ENCODE assay signal across 8 cellular contexts in the genomic region with DNA sequence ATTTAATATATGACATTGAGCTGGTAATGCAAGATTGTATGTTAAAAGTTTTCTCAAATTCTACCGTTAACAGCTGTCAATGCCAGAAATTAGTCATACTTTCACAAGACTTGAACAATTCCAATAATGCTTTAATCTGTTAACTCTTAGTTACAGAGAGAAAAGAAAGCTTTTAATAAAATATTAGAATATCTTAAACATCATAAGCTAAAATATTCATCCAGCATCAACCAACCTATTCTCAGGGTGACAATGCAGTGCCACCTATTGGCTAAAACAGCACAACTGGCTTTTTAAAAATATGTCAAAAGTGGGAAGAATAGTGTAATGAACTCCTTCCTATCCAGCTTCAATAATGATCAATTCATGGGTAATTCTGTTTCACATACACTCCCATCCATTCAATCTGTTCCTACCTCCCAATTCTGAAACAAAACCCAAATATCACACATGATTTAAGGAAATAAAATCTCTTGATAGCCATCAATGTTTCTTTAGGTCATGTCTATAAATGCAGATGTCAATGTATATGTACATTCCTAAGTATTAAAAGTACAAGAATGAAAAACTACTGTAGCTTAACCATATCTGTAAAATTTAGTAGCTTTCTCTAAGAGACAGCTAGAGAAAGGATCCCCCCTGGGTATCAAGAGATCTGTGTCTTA.
A peak's percentile ranks its signal among the peaks of the same experiment; 100 is the strongest.
DNase-seq lines count a peak whose midpoint lies in the region; ATAC-seq and TF ChIP-seq lines count a peak whose summit lies in the region.

No MANE protein-coding gene starts in this region.

- H3K4me3 Mint-ChIP-seq in CD14-positive monocyte = no peak overlapping the region
- H3K4me3 Mint-ChIP-seq in T-helper 2 cell treated with Interferon-gamma antibody and Interleukin-4, amounts not matched to agents 5 μg/mL and 100 μg/mL, for 36 hours = no peak overlapping the region

- intact Hi-C loops in CD14-positive monocyte (cut with micrococcal nuclease) = no loop called here
- intact Hi-C loops in prostate gland (cut with DNase I) = no loop called here

- peak; percentile 59 for TF ChIP-seq CTCF in CD14-positive monocyte (IDR thresholded peaks at IDR 0.05)
- peak in 5 of 6 experiments; percentile 14 to 59 (median 55) for TF ChIP-seq CTCF in Peyer's patch (IDR thresholded peaks at IDR 0.05)
- peak; percentile 31 to 58 (median 38) for TF ChIP-seq CTCF in gastroesophageal sphincter (IDR thresholded peaks at IDR 0.05)
- peak in 5 of 6 experiments; percentile 19 to 37 (median 26) for TF ChIP-seq CTCF in upper lobe of left lung (IDR thresholded peaks at IDR 0.05)
- TF ChIP-seq CTCF in prostate gland (IDR thresholded peaks at IDR 0.05) = peak in 2 of 4 experiments; percentile 16 to 33

- H3K36me3 ChIP-seq in Peyer's patch = peaks cover 0 to 14% (median 0%) of the 10 kb centered on the region in 3 donors
- peaks cover 0 to 9% of the 10 kb centered on the region in 2 donors for H3K36me3 ChIP-seq in gastroesophageal sphincter
- peaks cover 0 to 20% (median 0%) of the 10 kb centered on the region in 4 donors for H3K36me3 ChIP-seq in upper lobe of left lung
- H3K36me3 ChIP-seq in prostate gland = no peaks in the 10 kb centered on the region

- H3K9me3 ChIP-seq in Peyer's patch = no peaks in the 10 kb centered on the region
- no peaks in the 10 kb centered on the region for H3K9me3 ChIP-seq in gastroesophageal sphincter
- no peaks in the 10 kb centered on the region for H3K9me3 ChIP-seq in upper lobe of left lung
- no peaks in the 10 kb centered on the region for H3K9me3 ChIP-seq in prostate gland

- no peak overlapping the region for H3K27ac ChIP-seq in Peyer's patch
- no peak overlapping the region for H3K27ac ChIP-seq in gastroesophageal sphincter
- no peak overlapping the region for H3K27ac ChIP-seq in upper lobe of left lung
- H3K27ac ChIP-seq in prostate gland = no peak overlapping the region

- TF ChIP-seq POLR2A in Peyer's patch (IDR thresholded peaks at IDR 0.05) (no peak), gastroesophageal sphincter (IDR thresholded peaks at IDR 0.05) (no peak), upper lobe of left lung (IDR thresholded peaks at IDR 0.05) (no peak), prostate gland (IDR thresholded peaks at IDR 0.05) (no peak)

- no peaks in the 10 kb centered on the region for H3K27me3 ChIP-seq in Peyer's patch
- H3K27me3 ChIP-seq in gastroesophageal sphincter = no peaks in the 10 kb centered on the region
- no peaks in the 10 kb centered on the region for H3K27me3 ChIP-seq in upper lobe of left lung
- H3K27me3 ChIP-seq in prostate gland (replicated peaks; ENCODE audit: insufficient read depth) = no peaks in the 10 kb centered on the region

- DNase-seq in CD14-positive monocyte (ENCODE audit: low spot score) (no peak), Peyer's patch (no peak), upper lobe of left lung (no peak), GF-D8 (lab: John Stamatoyannopoulos, UW) (no peak), prostate gland (ENCODE audit: low spot score) (no peak)
- DNase-seq in T-helper 2 cell treated with Interferon-gamma antibody and Interleukin-4, amounts not matched to agents 5 μg/mL and 100 μg/mL, for 36 hours (ENCODE audit: low spot score) = no peak

- H3K27ac Mint-ChIP-seq in CD14-positive monocyte = peak overlapping the region in 1 of 7 donors; percentile 34
- no peak overlapping the region for H3K27ac Mint-ChIP-seq in T-helper 2 cell treated with Interferon-gamma antibody and Interleukin-4, amounts not matched to agents 5 μg/mL and 100 μg/mL, for 36 hours

- H3K27me3 Mint-ChIP-seq in CD14-positive monocyte (ENCODE audit: low read depth in 3 of 3) = no peaks in the 10 kb centered on the region
- no peaks in the 10 kb centered on the region for H3K27me3 Mint-ChIP-seq in T-helper 2 cell treated with Interferon-gamma antibody and Interleukin-4, amounts not matched to agents 5 μg/mL and 100 μg/mL, for 36 hours (ENCODE audit: low read depth)

- 72 to 81% methylated on average over 1 of the region's 1 CpG for WGBS in gastroesophageal sphincter (ENCODE audit: low coverage in 1 of 2), 2 donors
- WGBS in upper lobe of left lung, 2 donors = 72 to 97% methylated on average over 1 of the region's 1 CpG
- 73% methylated on average over 1 of the region's 1 CpG for WGBS in prostate gland

- TF ChIP-seq EP300 in gastroesophageal sphincter (IDR thresholded peaks at IDR 0.05) (no peak), upper lobe of left lung (IDR thresholded peaks at IDR 0.05) (no peak)

- H3K4me1 ChIP-seq in Peyer's patch (no peaks in the 10 kb centered on the region), gastroesophageal sphincter (no peaks in the 10 kb centered on the region), upper lobe of left lung (no peaks in the 10 kb centered on the region), prostate gland (replicated peaks) (no peaks in the 10 kb centered on the region)

- H3K36me3 Mint-ChIP-seq in CD14-positive monocyte = peaks cover 28 to 30% of the 10 kb centered on the region in 2 donors
- H3K36me3 Mint-ChIP-seq in T-helper 2 cell treated with Interferon-gamma antibody and Interleukin-4, amounts not matched to agents 5 μg/mL and 100 μg/mL, for 36 hours (ENCODE audit: low read depth) = no peaks in the 10 kb centered on the region

- H3K4me1 Mint-ChIP-seq in CD14-positive monocyte = no peaks in the 10 kb centered on the region
- H3K4me1 Mint-ChIP-seq in T-helper 2 cell treated with Interferon-gamma antibody and Interleukin-4, amounts not matched to agents 5 μg/mL and 100 μg/mL, for 36 hours (ENCODE audit: low read depth) = no peaks in the 10 kb centered on the region

- H3K9me3 Mint-ChIP-seq in CD14-positive monocyte = no peaks in the 10 kb centered on the region
- H3K9me3 Mint-ChIP-seq in T-helper 2 cell treated with Interferon-gamma antibody and Interleukin-4, amounts not matched to agents 5 μg/mL and 100 μg/mL, for 36 hours = no peaks in the 10 kb centered on the region

- ATAC-seq in GM21390 (IDR thresholded peaks at IDR 0.05; ENCODE audit: unreplicated experiment) (peak; percentile 46), gastroesophageal sphincter (no peak), upper lobe of left lung (ENCODE audit: low FRiP score in 2 of 2) (no peak)

- no peak overlapping the region for H3K4me3 ChIP-seq in Peyer's patch
- no peak overlapping the region for H3K4me3 ChIP-seq in gastroesophageal sphincter
- H3K4me3 ChIP-seq in upper lobe of left lung = no peak overlapping the region
- no peak overlapping the region for H3K4me3 ChIP-seq in prostate gland
